11 cellular contexts compared by ENCODE assay signal in the genomic region with DNA sequence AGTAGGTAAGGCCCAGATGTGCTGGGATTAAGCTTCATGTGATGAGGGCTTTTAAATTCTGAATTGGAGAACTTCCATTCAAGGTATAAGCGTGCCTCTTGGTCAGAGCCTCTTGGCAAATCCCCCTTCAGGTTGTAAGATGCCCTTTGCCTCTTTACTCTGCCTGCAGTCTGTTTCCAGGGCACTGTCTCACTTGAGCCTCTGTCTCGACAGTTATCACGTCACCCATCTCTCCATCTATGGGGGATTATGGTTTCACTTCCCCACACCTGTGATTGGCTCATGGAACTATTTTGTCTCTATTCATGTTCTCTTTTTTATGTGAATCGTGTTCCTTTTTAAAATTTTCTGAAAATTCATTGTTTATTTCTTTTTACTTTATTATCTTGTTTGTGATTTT. TPM values are rescaled to one million over a fixed set of nuclear protein-coding genes. Genes with fewer than 3 reads are reported as not detected.
DNase-seq lines count a peak whose midpoint lies in the region; ATAC-seq and TF ChIP-seq lines count a peak whose summit lies in the region.
"Had no signal": no experiment of that assay in that cellular context is flagged by ENCODE, and none has a peak within 500 bp of the region (broad histone marks: within the 10 kb centered on the region; RNA-seq: fewer than 3 reads in every experiment).

No MANE protein-coding gene starts in this region.

- H3K4me3 ChIP-seq in CD4-positive, CD25-positive, alpha-beta regulatory T cell (ENCODE audit: low read depth, low read length) = no peak overlapping the region
- H3K4me3 ChIP-seq in OCI-LY1 (ENCODE audit: low read depth, low read length, poor library complexity, severe bottlenecking) (no peak overlapping the region), mammary epithelial cell (replicated peaks in 1 of 3; ENCODE audit: insufficient read depth in 1 of 3, low read depth in 2 of 3, low read length in 3 of 3) (no peak overlapping the region)
- H3K4me3 ChIP-seq: MG63 had no signal

- 97% methylated on average over 4 of the region's 4 CpGs for WGBS in mammary epithelial cell (ENCODE audit: low coverage, missing lambda C conversion rate)

- H3K79me2 ChIP-seq in OCI-LY1 (ENCODE audit: insufficient read depth, low read length) (no peaks in the 10 kb centered on the region), mammary epithelial cell (ENCODE audit: insufficient read depth, low read length) (no peaks in the 10 kb centered on the region)

- H3K4me1 ChIP-seq in CD4-positive, CD25-positive, alpha-beta regulatory T cell (ENCODE audit: control insufficient read depth, insufficient read depth, low read length, poor library complexity, severe bottlenecking) = no peaks in the 10 kb centered on the region
- peaks cover 68% of the 10 kb centered on the region for H3K4me1 ChIP-seq in OCI-LY1 (ENCODE audit: insufficient read depth, low read length, severe bottlenecking)
- no peaks in the 10 kb centered on the region for H3K4me1 ChIP-seq in mammary epithelial cell (ENCODE audit: insufficient read depth, low read length)

- H3K9me3 ChIP-seq in CD4-positive, CD25-positive, alpha-beta regulatory T cell (ENCODE audit: control insufficient read depth in 2 of 2, low read length in 2 of 2) = no peaks in the 10 kb centered on the region
- no peaks in the 10 kb centered on the region for H3K9me3 ChIP-seq in OCI-LY1 (ENCODE audit: low read length)
- H3K9me3 ChIP-seq in mammary epithelial cell (replicated peaks; ENCODE audit: insufficient read depth, low read length) = no peaks in the 10 kb centered on the region
- H3K9me3 ChIP-seq: MG63 had no signal

- peaks cover 97% of the 10 kb centered on the region for H3K36me3 ChIP-seq in CD4-positive, CD25-positive, alpha-beta regulatory T cell (ENCODE audit: control insufficient read depth, insufficient read depth, low read length)
- H3K36me3 ChIP-seq in OCI-LY1 (ENCODE audit: insufficient read depth, low read length) (peaks cover 8% of the 10 kb centered on the region), mammary epithelial cell (ENCODE audit: insufficient read depth, low read length) (peaks cover 2% of the 10 kb centered on the region)

- intact Hi-C loops in mammary epithelial cell (cut with micrococcal nuclease) = no loop called here

- no peak for DNase-seq in CD4-positive, CD25-positive, alpha-beta regulatory T cell
- DNase-seq in UCSD-AML1 (lab: John Stamatoyannopoulos, UW; ENCODE audit: unreplicated experiment) = no peak
- DNase-seq in LoVo (ENCODE audit: low spot score) = no peak
- no peak for DNase-seq in HK-2 (ENCODE audit: unreplicated experiment)
- DNase-seq in mammary epithelial cell = no peak
- DNase-seq: amniotic stem cell, MG63 had no signal

- peak in 1 of 2 donors; percentile 31 for ATAC-seq in CD4-positive, CD25-positive, alpha-beta regulatory T cell (ENCODE audit: low read depth in 2 of 2)
- ATAC-seq in GM18907 (IDR thresholded peaks at IDR 0.05; ENCODE audit: unreplicated experiment) = peak; percentile 71
- ATAC-seq in HG02973 (IDR thresholded peaks at IDR 0.05; ENCODE audit: unreplicated experiment) = peak; percentile 66
- ATAC-seq: sciatic nerve had no signal

- H3K9ac ChIP-seq in OCI-LY1 (ENCODE audit: low read length) (peak overlapping the region; percentile 57), mammary epithelial cell (ENCODE audit: insufficient read depth, low read length) (no peak overlapping the region)

- in situ Hi-C loops in mammary epithelial cell (cut with MboI; ENCODE audit: low sequenced_read_pairs in 2 of 2) = no loop called here

- no peaks in the 10 kb centered on the region for H3K9me2 ChIP-seq in OCI-LY1 (ENCODE audit: low read depth, low read length)

- H3F3A ChIP-seq in OCI-LY1 (ENCODE audit: insufficient read depth, low read length) = no peaks in the 10 kb centered on the region

- no peak overlapping the region for H2AFZ ChIP-seq in OCI-LY1 (ENCODE audit: low read length)
- no peak overlapping the region for H2AFZ ChIP-seq in mammary epithelial cell (ENCODE audit: low read depth, low read length)

- no peak overlapping the region for H3K27ac ChIP-seq in CD4-positive, CD25-positive, alpha-beta regulatory T cell (ENCODE audit: insufficient read depth, low read length, poor library complexity, severe bottlenecking)
- peak overlapping the region; percentile 91 for H3K27ac ChIP-seq in OCI-LY1 (ENCODE audit: low read depth, low read length, poor library complexity, severe bottlenecking)
- no peak overlapping the region for H3K27ac ChIP-seq in mammary epithelial cell (ENCODE audit: insufficient read depth, low read depth, low read length)

- H3K36me3 Mint-ChIP-seq in CD4-positive, CD25-positive, alpha-beta regulatory T cell = peaks cover 63% of the 10 kb centered on the region

- H4K20me1 ChIP-seq in OCI-LY1 (ENCODE audit: insufficient read depth, low read length) (no peaks in the 10 kb centered on the region), mammary epithelial cell (ENCODE audit: insufficient read depth, low read length) (no peaks in the 10 kb centered on the region)

- H3K27ac Mint-ChIP-seq in CD4-positive, CD25-positive, alpha-beta regulatory T cell = peak overlapping the region; percentile 21 to 72 (median 52)

- dilution Hi-C loops in mammary epithelial cell (cut with HindIII; ENCODE audit: low sequenced_read_pairs) = no loop called here

- no peaks in the 10 kb centered on the region for H3K27me3 Mint-ChIP-seq in CD4-positive, CD25-positive, alpha-beta regulatory T cell

- H3K4me1 Mint-ChIP-seq in CD4-positive, CD25-positive, alpha-beta regulatory T cell = peaks cover 5 to 31% (median 10%) of the 10 kb centered on the region in 4 donors

- no peaks in the 10 kb centered on the region for H3K27me3 ChIP-seq in CD4-positive, CD25-positive, alpha-beta regulatory T cell (ENCODE audit: control insufficient read depth, insufficient read depth, low read length)
- H3K27me3 ChIP-seq in OCI-LY1 (ENCODE audit: insufficient read depth, low read length) = no peaks in the 10 kb centered on the region
- H3K27me3 ChIP-seq in mammary epithelial cell (ENCODE audit: insufficient read depth, low read length) = no peaks in the 10 kb centered on the region
- H3K27me3 ChIP-seq: MG63 had no signal

- peak overlapping the region; percentile 50 for H3K4me2 ChIP-seq in OCI-LY1 (ENCODE audit: low read length)
- no peak overlapping the region for H3K4me2 ChIP-seq in mammary epithelial cell (ENCODE audit: insufficient read depth, low read depth, low read length)

- CTCF ChIA-PET in mammary epithelial cell (lab: Charles Lee; ENCODE audit: low non-redundant PET) = no interaction called here

- no TSS peak for BruUV-seq in mammary epithelial cell (replicated peaks; lab: Mats Ljungman, UMichigan)

- no peaks in the 10 kb centered on the region for H3K9me3 Mint-ChIP-seq in CD4-positive, CD25-positive, alpha-beta regulatory T cell

- TF ChIP-seq CTCF in OCI-LY1 (IDR thresholded peaks at IDR 0.05; ENCODE audit: low read length) (no peak), mammary epithelial cell (conservative IDR thresholded peaks at IDR 0.05 in 1 of 2, IDR thresholded peaks at IDR 0.05 in 1 of 2; ENCODE audit: extremely low read depth in 1 of 2, insufficient read depth in 1 of 2, low read depth in 1 of 2, low read length in 2 of 2) (no peak)

- no peak overlapping the region for H3K4me3 Mint-ChIP-seq in CD4-positive, CD25-positive, alpha-beta regulatory T cell

RNA-seq across cellular contexts. Expression of gene COA5, which starts 51.7 kb away (rescaled TPM):
- 20.4 TPM for total RNA-seq in CD4-positive, CD25-positive, alpha-beta regulatory T cell
- polyA plus RNA-seq in CD4-positive, CD25-positive, alpha-beta regulatory T cell = 10 to 100 TPM; 32.6 to 40.7 (median 38.6) TPM
- 10 to 100 TPM; 16.5 to 20.5 TPM for total RNA-seq in mammary epithelial cell
- 17.0 TPM for polyA plus RNA-seq in mammary epithelial cell
- 3.6 TPM for polyA minus RNA-seq in mammary epithelial cell

RNA-seq across cellular contexts. Expression of gene UNC50, which starts 51.8 kb away (rescaled TPM):
- 17.8 TPM for total RNA-seq in CD4-positive, CD25-positive, alpha-beta regulatory T cell
- polyA plus RNA-seq in CD4-positive, CD25-positive, alpha-beta regulatory T cell = 10 to 100 TPM; 44.9 to 58.6 (median 48.4) TPM
- total RNA-seq in mammary epithelial cell = 10 to 100 TPM; 33.0 to 38.4 TPM
- polyA plus RNA-seq in mammary epithelial cell = 33.3 TPM
- 10.7 TPM for polyA minus RNA-seq in mammary epithelial cell
